25 cellular contexts compared by ENCODE assay signal in genomic region chr12:129863938-129864337, GRCh38. TPM values are rescaled to one million over a fixed set of nuclear protein-coding genes. Genes with fewer than 3 reads are reported as not detected.
"Had no signal": no experiment of that assay in that cellular context is flagged by ENCODE, and none has a peak within 500 bp of the region (broad histone marks: within the 10 kb centered on the region; RNA-seq: fewer than 3 reads in every experiment).

No MANE protein-coding gene starts in this region.

- H3K27me3 ChIP-seq: adrenal gland, SJCRH30 had no signal

- H3K36me3 ChIP-seq: adrenal gland, SJCRH30 had no signal

- H3K27ac ChIP-seq: adrenal gland, RWPE1, SJCRH30 had no signal

- H3K4me3 ChIP-seq: adrenal gland, K562, SJCRH30 had no signal

- H3K9me3 ChIP-seq: adrenal gland, SJCRH30 had no signal

- H3K4me1 ChIP-seq: adrenal gland, SJCRH30 had no signal

- DNase-seq: activated CD4-positive, alpha-beta T cell treated with anti-CD3 and anti-CD28 coated beads for 48 hours; activated CD4-positive, alpha-beta T cell treated with anti-CD3 and anti-CD28 coated beads, Interleukin-2, amount 50 U/mL, for 4 hours; activated CD4-positive, CD25-positive, alpha-beta regulatory T cell treated with anti-CD3 and anti-CD28 coated beads, Interleukin-2, amount 50 U/mL, for 72 hours; activated CD8-positive, alpha-beta memory T cell treated with anti-CD3 and anti-CD28 coated beads, Interleukin-2, amount 50 U/mL, for 48 hours; activated CD8-positive, alpha-beta T cell treated with anti-CD3 and anti-CD28 coated beads, Interleukin-2, amount 10 ng/mL, durations not matched to agents 7 days and 5 days; activated naive CD4-positive, alpha-beta T cell treated with anti-CD3 and anti-CD28 coated beads, Interleukin-2, amount 50 U/mL, for 16 hours; activated naive CD8-positive, alpha-beta T cell treated with anti-CD3 and anti-CD28 coated beads, Interleukin-2, amount 10 ng/mL, durations not matched to agents 7 days and 5 days; activated T-cell treated with anti-CD3 and anti-CD28 coated beads, Interleukin-2, amount 50 U/mL, for 1 hour; adrenal gland; anterior cingulate cortex; cerebellar nuclear complex; Kasumi-1; NCI-H146; NCI-H187 treated with DMSO at 0.1 percent for 48 hours; NCI-H2081 treated with DMSO at 0.1 percent for 48 hours; NCI-H345; NCI-H510A; NCI-H526 treated with DMSO at 0.1 percent for 48 hours; NK-92 treated with Interleukin-12 subunit alpha and Interleukin-12 subunit beta, amount 100 ng/mL, for 24 hours; OCI-M1; Right ventricle myocardium superior; SJCRH30 had no signal

RNA-seq across cellular contexts. Expression of gene TMEM132D, which starts 39.9 kb away (rescaled TPM):
- total RNA-seq: activated CD8-positive, alpha-beta T cell treated with anti-CD3 and anti-CD28 coated beads, Interleukin-2, amount 10 ng/mL, durations not matched to agents 7 days and 5 days; activated naive CD8-positive, alpha-beta T cell treated with anti-CD3 and anti-CD28 coated beads, Interleukin-2, amount 10 ng/mL, durations not matched to agents 7 days and 5 days; cardiac septum; K562; Right ventricle myocardium superior had no signal
